Comparison of ENCODE assay signal across 1 cellular context in the genomic region with DNA sequence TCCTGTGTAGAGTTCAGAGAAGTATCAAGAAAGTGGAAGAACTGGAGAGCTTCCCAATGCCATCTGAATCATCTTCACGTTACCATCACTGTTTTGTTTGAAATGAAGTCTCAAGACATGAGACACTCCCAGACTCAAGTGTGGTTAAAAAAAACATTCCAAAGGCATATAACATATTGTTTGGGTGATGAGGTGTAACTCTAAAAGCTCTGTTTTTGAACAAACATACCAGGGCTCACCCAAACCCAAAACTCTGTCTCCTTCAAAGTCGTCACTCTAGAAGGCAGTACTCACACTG.
TF ChIP-seq lines count a peak whose summit lies in the region.

No MANE protein-coding gene starts in this region.

TF ChIP-seq in A549, 52 proteins besides CTCF, POLR2A, EP300 and RAD21 (continued from another document):
- TF ChIP-seq, protein P1, sequence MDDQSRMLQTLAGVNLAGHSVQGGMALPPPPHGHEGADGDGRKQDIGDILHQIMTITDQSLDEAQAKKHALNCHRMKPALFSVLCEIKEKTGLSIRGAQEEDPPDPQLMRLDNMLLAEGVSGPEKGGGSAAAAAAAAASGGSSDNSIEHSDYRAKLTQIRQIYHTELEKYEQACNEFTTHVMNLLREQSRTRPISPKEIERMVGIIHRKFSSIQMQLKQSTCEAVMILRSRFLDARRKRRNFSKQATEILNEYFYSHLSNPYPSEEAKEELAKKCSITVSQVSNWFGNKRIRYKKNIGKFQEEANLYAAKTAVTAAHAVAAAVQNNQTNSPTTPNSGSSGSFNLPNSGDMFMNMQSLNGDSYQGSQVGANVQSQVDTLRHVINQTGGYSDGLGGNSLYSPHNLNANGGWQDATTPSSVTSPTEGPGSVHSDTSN (IDR thresholded peaks at IDR 0.05): no peak
- TF ChIP-seq GATA3 (IDR thresholded peaks at IDR 0.05; ENCODE audit: borderline replicate concordance): no peak
- no peak for TF ChIP-seq ZSCAN20 (CRISPR knock-in tag; IDR thresholded peaks at IDR 0.05)
- TF ChIP-seq, protein P2, sequence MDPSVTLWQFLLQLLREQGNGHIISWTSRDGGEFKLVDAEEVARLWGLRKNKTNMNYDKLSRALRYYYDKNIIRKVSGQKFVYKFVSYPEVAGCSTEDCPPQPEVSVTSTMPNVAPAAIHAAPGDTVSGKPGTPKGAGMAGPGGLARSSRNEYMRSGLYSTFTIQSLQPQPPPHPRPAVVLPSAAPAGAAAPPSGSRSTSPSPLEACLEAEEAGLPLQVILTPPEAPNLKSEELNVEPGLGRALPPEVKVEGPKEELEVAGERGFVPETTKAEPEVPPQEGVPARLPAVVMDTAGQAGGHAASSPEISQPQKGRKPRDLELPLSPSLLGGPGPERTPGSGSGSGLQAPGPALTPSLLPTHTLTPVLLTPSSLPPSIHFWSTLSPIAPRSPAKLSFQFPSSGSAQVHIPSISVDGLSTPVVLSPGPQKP (IDR thresholded peaks at IDR 0.05; ENCODE audit: low read depth, low read length): no peak
- TF ChIP-seq TFCP2L1 (CRISPR knock-in tag; IDR thresholded peaks at IDR 0.05): no peak
TF ChIP-seq in A549: peak in this region for 0.
